Comparison of ENCODE assay signal across 28 cellular contexts in the genomic region with DNA sequence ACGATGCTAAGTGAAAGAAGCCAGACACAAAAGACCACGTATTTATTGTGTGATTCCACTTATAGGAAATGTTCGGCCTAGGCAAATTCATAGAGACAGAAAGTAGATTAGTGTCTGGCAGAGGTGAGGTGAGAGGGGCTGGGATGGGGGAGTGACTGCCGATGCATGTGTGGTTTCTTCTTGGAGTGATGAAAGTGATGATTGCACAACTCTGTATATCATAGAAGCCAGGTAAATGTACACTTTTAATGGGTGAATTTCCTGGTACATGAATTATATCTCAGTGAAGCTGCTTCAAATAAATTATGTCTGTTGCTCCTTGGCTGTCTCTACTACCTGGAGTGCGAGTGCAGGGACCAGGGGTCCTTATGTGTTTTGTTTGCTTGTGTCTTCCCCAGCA.
"Had no signal": no experiment of that assay in that cellular context is flagged by ENCODE, and none has a peak within 500 bp of the region (broad histone marks: within the 10 kb centered on the region; RNA-seq: fewer than 3 reads in every experiment).

No MANE protein-coding gene starts in this region.

- H3K9me3 ChIP-seq: ovary, psoas muscle, spleen, suprapubic skin, testis, tibial artery, transverse colon, upper lobe of right lung, uterus had no signal

- H3K9ac ChIP-seq: neural progenitor cell, parathyroid adenoma had no signal

- H3K4me1 ChIP-seq: neural progenitor cell, parathyroid adenoma, psoas muscle, suprapubic skin, testis, tibial artery, transverse colon, upper lobe of right lung, uterus had no signal

- H3K27ac ChIP-seq: neural progenitor cell, ovary, parathyroid adenoma, psoas muscle, skin epidermis, spleen, suprapubic skin, testis, tibial artery, transverse colon, upper lobe of right lung, uterus had no signal

- H2AFZ ChIP-seq: neural progenitor cell, parathyroid adenoma had no signal

- H3K36me3 ChIP-seq: neural progenitor cell, ovary, spleen, suprapubic skin, tibial artery, transverse colon, upper lobe of right lung, uterus had no signal

- H3K79me2 ChIP-seq: parathyroid adenoma had no signal

- DNase-seq: natural killer cell; occipital lobe; ovary; posterior cingulate gyrus; psoas muscle; right cardiac atrium; spleen; stimulated activated CD4-positive, alpha-beta T cell treated with anti-CD3 and anti-CD28 coated beads, Interleukin-12 subunit alpha, Interleukin-12 subunit beta, amount 100 ng/mL, for 4 hours; stimulated activated CD4-positive, alpha-beta T cell treated with anti-CD3 and anti-CD28 coated beads, Interleukin-1b, Interleukin-23, amount 100 ng/mL, for 48 hours; stimulated activated CD4-positive, alpha-beta T cell treated with anti-CD3 and anti-CD28 coated beads, Interleukin-4, amount 100 ng/mL, for 1 hour; stimulated activated CD4-positive, alpha-beta T cell treated with anti-CD3 and anti-CD28 coated beads, Interleukin-4, amount 100 ng/mL, for 4 hours; stimulated activated CD8-positive, alpha-beta memory T cell treated with anti-CD3 and anti-CD28 coated beads, Interleukin-4, amount 100 ng/mL, for 48 hours; stimulated activated naive CD4-positive, alpha-beta T cell; stimulated activated naive CD8-positive, alpha-beta T cell treated with anti-CD3 and anti-CD28 coated beads, Interleukin-15, amount 100 ng/mL, for 72 hours; stimulated activated naive CD8-positive, alpha-beta T cell treated with anti-CD3 and anti-CD28 coated beads, Interleukin-15, Interleukin-2, amounts not matched to agents 100 U/mL and 50 U/mL, for 24 hours; substantia nigra; testis; tibial artery; transverse colon; upper lobe of right lung; uterus had no signal

- ATAC-seq: natural killer cell; psoas muscle; right cardiac atrium; sciatic nerve; stimulated activated memory B cell treated with anti-CD40 and anti-IgM and Interleukin-4, amounts not matched to agents 10 μg/mL and 1 μg/mL and 100 μg/mL, for 72 hours; stimulated activated naive CD8-positive, alpha-beta T cell treated with anti-CD3 and anti-CD28 coated beads, Interleukin-15, amount 100 ng/mL, for 72 hours; stimulated activated naive CD8-positive, alpha-beta T cell treated with anti-CD3 and anti-CD28 coated beads, Interleukin-15, Interleukin-2, amounts not matched to agents 100 U/mL and 50 U/mL, for 24 hours; upper lobe of right lung had no signal

- H3K4me3 ChIP-seq: neural progenitor cell, ovary, psoas muscle, skin epidermis, smooth muscle cell, spleen, suprapubic skin, testis, tibial artery, transverse colon, upper lobe of right lung, uterus had no signal

- H3K27me3 ChIP-seq: neural progenitor cell, ovary, spleen, suprapubic skin, testis, tibial artery, transverse colon, upper lobe of right lung, uterus had no signal

- H3K4me2 ChIP-seq: neural progenitor cell, smooth muscle cell had no signal
